ENCODE assay signal across 1 cellular context in genomic region chr7:146902728-146903127, GRCh38.
TF ChIP-seq lines count a peak whose summit lies in the region.

No MANE protein-coding gene starts in this region.

TF ChIP-seq in SK-N-SH treated with all-trans-retinoic acid at 6 μM for 48 hours, 23 proteins besides CTCF, POLR2A, EP300 and RAD21 (continued from another document):
- TF ChIP-seq, protein P1, sequence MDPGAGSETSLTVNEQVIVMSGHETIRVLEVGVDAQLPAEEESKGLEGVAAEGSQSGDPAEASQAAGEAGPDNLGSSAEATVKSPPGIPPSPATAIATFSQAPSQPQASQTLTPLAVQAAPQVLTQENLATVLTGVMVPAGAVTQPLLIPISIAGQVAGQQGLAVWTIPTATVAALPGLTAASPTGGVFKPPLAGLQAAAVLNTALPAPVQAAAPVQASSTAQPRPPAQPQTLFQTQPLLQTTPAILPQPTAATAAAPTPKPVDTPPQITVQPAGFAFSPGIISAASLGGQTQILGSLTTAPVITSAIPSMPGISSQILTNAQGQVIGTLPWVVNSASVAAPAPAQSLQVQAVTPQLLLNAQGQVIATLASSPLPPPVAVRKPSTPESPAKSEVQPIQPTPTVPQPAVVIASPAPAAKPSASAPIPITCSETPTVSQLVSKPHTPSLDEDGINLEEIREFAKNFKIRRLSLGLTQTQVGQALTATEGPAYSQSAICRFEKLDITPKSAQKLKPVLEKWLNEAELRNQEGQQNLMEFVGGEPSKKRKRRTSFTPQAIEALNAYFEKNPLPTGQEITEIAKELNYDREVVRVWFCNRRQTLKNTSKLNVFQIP (CRISPR knock-in tag; IDR thresholded peaks at IDR 0.05; ENCODE audit: borderline replicate concordance, low read depth), result no peak
- no peak for TF ChIP-seq ESRRG (CRISPR knock-in tag; IDR thresholded peaks at IDR 0.05)
- no peak for TF ChIP-seq OSR1 (CRISPR knock-in tag; IDR thresholded peaks at IDR 0.05)
- no peak for TF ChIP-seq ISL1 (CRISPR knock-in tag; IDR thresholded peaks at IDR 0.05)
- no peak for TF ChIP-seq PPARA (CRISPR knock-in tag; IDR thresholded peaks at IDR 0.05; ENCODE audit: borderline replicate concordance)
- TF ChIP-seq ARNTL (CRISPR knock-in tag; IDR thresholded peaks at IDR 0.05; ENCODE audit: borderline replicate concordance, low read depth), result no peak
- no peak for TF ChIP-seq CSDC2 (CRISPR knock-in tag; IDR thresholded peaks at IDR 0.05)
- no peak for TF ChIP-seq SNAI2 (CRISPR knock-in tag; IDR thresholded peaks at IDR 0.05)
- no peak for TF ChIP-seq ZFP30 (CRISPR knock-in tag; IDR thresholded peaks at IDR 0.05)
- TF ChIP-seq CSRNP3 (CRISPR knock-in tag; IDR thresholded peaks at IDR 0.05), result no peak
- TF ChIP-seq ZFP3 (CRISPR knock-in tag; IDR thresholded peaks at IDR 0.05), result no peak
- no peak for TF ChIP-seq TCF4 (CRISPR knock-in tag; IDR thresholded peaks at IDR 0.05; ENCODE audit: borderline replicate concordance)
- TF ChIP-seq ZNF8 (CRISPR knock-in tag; IDR thresholded peaks at IDR 0.05), result no peak
